In the genomic region with DNA sequence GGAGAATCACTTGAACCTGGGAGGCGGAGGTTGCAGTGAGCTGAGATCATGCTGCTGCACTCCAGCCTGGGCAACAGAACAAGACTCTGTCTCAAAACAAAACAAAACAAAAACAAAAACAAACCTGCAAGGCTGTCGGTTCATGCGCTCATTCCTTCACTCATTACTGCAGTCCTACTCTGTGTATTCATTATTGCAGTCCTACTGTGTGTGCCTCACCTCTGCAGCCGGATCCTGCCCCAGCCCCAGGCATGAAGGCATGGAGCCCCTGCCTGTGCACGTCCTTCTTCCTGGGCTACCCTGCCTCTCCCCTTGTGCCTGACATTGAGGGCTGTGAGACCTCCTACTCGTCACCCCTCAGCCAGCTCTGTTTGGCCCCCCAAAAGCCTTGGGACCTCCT, we compare ENCODE assay signal across 17 cellular contexts. TPM values are rescaled to one million over a fixed set of nuclear protein-coding genes. Genes with fewer than 3 reads are reported as not detected.
DNase-seq lines count a peak whose midpoint lies in the region; ATAC-seq, FAIRE-seq and TF ChIP-seq lines count a peak whose summit lies in the region.
"Had no signal": no experiment of that assay in that cellular context is flagged by ENCODE, and none has a peak within 500 bp of the region (broad histone marks: within the 10 kb centered on the region; RNA-seq: fewer than 3 reads in every experiment).

No MANE protein-coding gene starts in this region.

- H3K14ac ChIP-seq in H1 (ENCODE audit: insufficient read length): no peak overlapping the region

- POLR2A ChIA-PET in H1 (lab: Charles Lee; ENCODE audit: partially characterized antibody): no interaction called here

- 0 out of 2 replicates have a peak overlapping the region, but pooled peaks have one; percentile 35 for H2BK12ac ChIP-seq in H1 (ENCODE audit: low read depth, low read length)

- no peak overlapping the region for H2BK120ac ChIP-seq in H1 (replicated peaks; ENCODE audit: low read depth, low read length)

- TF ChIP-seq POLR2A in H1 (IDR thresholded peaks at IDR 0.05; ENCODE audit: control extremely low read depth in 1 of 2, low read depth in 2 of 2, low read length in 2 of 2): no peak

- H3K9me2 ChIP-seq in MM.1S (replicated peaks; ENCODE audit: insufficient read depth, low read length): no peaks in the 10 kb centered on the region

- no peak overlapping the region for H3K4me3 Mint-ChIP-seq in activated T-cell treated with anti-CD3 and anti-CD28 coated beads, Interleukin-2, amount 50 U/mL, for 72 hours
- H3K4me3 Mint-ChIP-seq: CD8-positive, alpha-beta memory T cell; HFFc6 had no signal

- DNase-seq in activated T-cell treated with anti-CD3 and anti-CD28 coated beads, Interleukin-2, amount 50 U/mL, for 72 hours: no peak
- DNase-seq in activated T-cell treated with anti-CD3 and anti-CD28 coated beads for 4 hours: no peak
- no peak for DNase-seq in MM.1S
- no peak for DNase-seq in H1 (ENCODE audit: low read depth in 1 of 2, low spot score in 2 of 2)
- DNase-seq in osteoblast (ENCODE audit: insufficient read length, low spot score, missing footprints): peak; percentile 41
- no peak for DNase-seq in AG20443 (ENCODE audit: low spot score)

- peaks cover 3% of the 10 kb centered on the region; the same call in 1 of the 2 replicates for H3K23me2 ChIP-seq in H1 (ENCODE audit: low read depth, low read length)

- no peak overlapping the region for H4K91ac ChIP-seq in H1 (replicated peaks; ENCODE audit: insufficient read length, low read length)

- H3K4ac ChIP-seq in H1 (replicated peaks; ENCODE audit: insufficient read length, low read depth, low read length): no peak overlapping the region

- 82% methylated on average over 6 of the region's 6 CpGs; no CpG with 5 or more reads in 1 of the 2 experiments for WGBS in H1 (ENCODE audit: extremely low coverage in 1 of 2, insufficient coverage in 1 of 2, insufficient read length in 1 of 2, insufficient replicate concordance in 2 of 2, low coverage in 1 of 2, low lambda C conversion rate in 2 of 2, missing lambda C conversion rate in 1 of 2), 2 experiments

- H2BK5ac ChIP-seq in H1 (ENCODE audit: low read depth, low read length): no peak overlapping the region

- H3K9me3 Mint-ChIP-seq in activated T-cell treated with anti-CD3 and anti-CD28 coated beads, Interleukin-2, amount 50 U/mL, for 72 hours: no peaks in the 10 kb centered on the region
- H3K9me3 Mint-ChIP-seq: CD8-positive, alpha-beta memory T cell; HFFc6 had no signal

- H4K5ac ChIP-seq in H1 (ENCODE audit: insufficient read length, low read depth, low read length): no peak overlapping the region

- ATAC-seq in activated T-cell treated with anti-CD3 and anti-CD28 coated beads, Interleukin-2, amount 50 U/mL, for 72 hours (replicated peaks in 1 of 2): no peak
- ATAC-seq in GM19351 (IDR thresholded peaks at IDR 0.05; ENCODE audit: unreplicated experiment) (no peak), HG03280 (IDR thresholded peaks at IDR 0.05; ENCODE audit: unreplicated experiment) (no peak)

- no peak overlapping the region for H3K23ac ChIP-seq in H1 (ENCODE audit: insufficient read length)

- no peak overlapping the region for H2BK15ac ChIP-seq in H1 (ENCODE audit: low read length)

- H3K27me3 ChIP-seq in MM.1S (replicated peaks; ENCODE audit: insufficient read depth, low read length): no peaks in the 10 kb centered on the region; the same call in 1 of the 2 replicates
- H3K27me3 ChIP-seq in H1 (replicated peaks in 1 of 4; ENCODE audit: control insufficient read depth in 3 of 4, extremely low read depth in 1 of 4, insufficient read depth in 3 of 4, low read length in 3 of 4): no peaks in the 10 kb centered on the region
- no peaks in the 10 kb centered on the region for H3K27me3 ChIP-seq in osteoblast (ENCODE audit: insufficient read depth, low read length)
- H3K27me3 ChIP-seq: BLaER1 had no signal

- no peak for FAIRE-seq in H1 (lab: Jason Lieb, UNC)

- no peak overlapping the region for H3K18ac ChIP-seq in H1 (ENCODE audit: extremely low read depth, low read length)

- H3K27ac ChIP-seq in MM.1S (ENCODE audit: low read length) (no peak overlapping the region), H1 (ENCODE audit: low read depth, low read length) (no peak overlapping the region), osteoblast (ENCODE audit: low read depth, low read length) (no peak overlapping the region)
- H3K27ac ChIP-seq: 22Rv1, BLaER1, HL-60 had no signal

- H3K4me1 Mint-ChIP-seq in activated T-cell treated with anti-CD3 and anti-CD28 coated beads, Interleukin-2, amount 50 U/mL, for 72 hours (ENCODE audit: low read depth): no peaks in the 10 kb centered on the region
- H3K4me1 Mint-ChIP-seq: CD8-positive, alpha-beta memory T cell had no signal

- no peak overlapping the region for H4K8ac ChIP-seq in H1 (ENCODE audit: extremely low read depth, insufficient read depth, low read length)

- H4K20me1 ChIP-seq in MM.1S (ENCODE audit: insufficient read depth, low read length) (no peaks in the 10 kb centered on the region), H1 (replicated peaks in 1 of 2; ENCODE audit: control insufficient read depth in 1 of 2, insufficient read depth in 2 of 2, low read length in 2 of 2) (peaks cover 0 to 2% of the 10 kb centered on the region in 2 experiments), osteoblast (ENCODE audit: insufficient read depth, low read length) (no peaks in the 10 kb centered on the region)
- H4K20me1 ChIP-seq: BLaER1 had no signal

- no peak for TF ChIP-seq CTCF in MM.1S (IDR thresholded peaks at IDR 0.05; ENCODE audit: low read length)
- no peak for TF ChIP-seq CTCF in H1 (IDR thresholded peaks at IDR 0.05; ENCODE audit: control extremely low read depth in 1 of 3, insufficient read depth in 1 of 3, low read depth in 1 of 3, low read length in 3 of 3)
- TF ChIP-seq CTCF in osteoblast (IDR thresholded peaks at IDR 0.05; ENCODE audit: extremely low read depth, low read depth, low read length): no peak

- no peak for TF ChIP-seq RAD21 in H1 (IDR thresholded peaks at IDR 0.05 in 1 of 2, conservative IDR thresholded peaks at IDR 0.05 in 1 of 2; ENCODE audit: low read depth in 2 of 2, low read length in 2 of 2)

- H2AFZ ChIP-seq in MM.1S (ENCODE audit: low read length) (0 out of 2 replicates have a peak overlapping the region, but pooled peaks have one; percentile 55), H1 (ENCODE audit: low read length) (no peak overlapping the region), osteoblast (ENCODE audit: low read length) (no peak overlapping the region)

- H3K4me3 ChIP-seq in MM.1S (ENCODE audit: low read length) (no peak overlapping the region), H1 (ENCODE audit: extremely low read depth in 1 of 4, insufficient read depth in 2 of 4, low read depth in 3 of 4, low read length in 4 of 4) (no peak overlapping the region), osteoblast (ENCODE audit: insufficient read depth, low read length) (no peak overlapping the region)
- H3K4me3 ChIP-seq: BLaER1 had no signal

- TF ChIP-seq EP300 in H1 (IDR thresholded peaks at IDR 0.05; ENCODE audit: borderline replicate concordance in 1 of 2, low read depth in 2 of 2, low read length in 2 of 2): no peak

- no peaks in the 10 kb centered on the region for H3K36me3 ChIP-seq in MM.1S (replicated peaks; ENCODE audit: insufficient read depth, low read length)
- no peaks in the 10 kb centered on the region for H3K36me3 ChIP-seq in H1 (ENCODE audit: control insufficient read depth in 2 of 4, insufficient read depth in 4 of 4, low read length in 3 of 4)
- no peaks in the 10 kb centered on the region for H3K36me3 ChIP-seq in osteoblast (ENCODE audit: insufficient read depth, low read length)
- H3K36me3 ChIP-seq: BLaER1 had no signal

- no peak overlapping the region for H2AK5ac ChIP-seq in H1 (ENCODE audit: low read depth, low read length)

- H3K9ac ChIP-seq in MM.1S (ENCODE audit: low read length) (no peak overlapping the region), H1 (replicated peaks in 1 of 4; ENCODE audit: extremely low read depth in 1 of 4, low read depth in 3 of 4, low read length in 3 of 4) (no peak overlapping the region)
- H3K9ac ChIP-seq: BLaER1 had no signal

- peak overlapping the region; percentile 68; the same call in 1 of the 2 replicates for H3K4me2 ChIP-seq in MM.1S (ENCODE audit: low read depth, low read length)
- H3K4me2 ChIP-seq in H1 (ENCODE audit: insufficient read depth in 1 of 2, low read depth in 2 of 2, low read length in 2 of 2): no peak overlapping the region
- H3K4me2 ChIP-seq in osteoblast (ENCODE audit: insufficient read depth, low read length): no peak overlapping the region
- H3K4me2 ChIP-seq: BLaER1 had no signal

- no peaks in the 10 kb centered on the region for H3K36me3 Mint-ChIP-seq in activated T-cell treated with anti-CD3 and anti-CD28 coated beads, Interleukin-2, amount 50 U/mL, for 72 hours (ENCODE audit: insufficient read depth in 2 of 2)
- H3K36me3 Mint-ChIP-seq: CD8-positive, alpha-beta memory T cell had no signal

- no peaks in the 10 kb centered on the region for H3K4me1 ChIP-seq in MM.1S (ENCODE audit: low read length)
- no peaks in the 10 kb centered on the region; a peak in 2 of 7 replicates for H3K4me1 ChIP-seq in H1 (replicated peaks in 1 of 4; ENCODE audit: control insufficient read depth in 3 of 4, insufficient read depth in 4 of 4, low read length in 3 of 4)
- H3K4me1 ChIP-seq in osteoblast (ENCODE audit: insufficient read depth, low read length): no peaks in the 10 kb centered on the region

- 0 out of 2 replicates have a peak overlapping the region, but pooled peaks have one; percentile 48 for H2BK20ac ChIP-seq in H1 (ENCODE audit: low read length)

- no peak overlapping the region for H3K56ac ChIP-seq in H1 (replicated peaks; ENCODE audit: insufficient read length, low read depth, low read length)

- H3K79me2 ChIP-seq in MM.1S (ENCODE audit: low read length) (no peaks in the 10 kb centered on the region), H1 (ENCODE audit: control insufficient read depth in 1 of 2, insufficient read depth in 2 of 2, low read length in 2 of 2) (no peaks in the 10 kb centered on the region), osteoblast (ENCODE audit: insufficient read depth, low read length) (no peaks in the 10 kb centered on the region)

- H3F3A ChIP-seq in MM.1S (ENCODE audit: insufficient read depth, low read length): no peaks in the 10 kb centered on the region

- no peaks in the 10 kb centered on the region for H3K27me3 Mint-ChIP-seq in activated T-cell treated with anti-CD3 and anti-CD28 coated beads, Interleukin-2, amount 50 U/mL, for 72 hours (ENCODE audit: low read depth)
- H3K27me3 Mint-ChIP-seq: CD8-positive, alpha-beta memory T cell had no signal

- CTCF ChIA-PET in H1 (lab: Charles Lee; ENCODE audit: partially characterized antibody): interaction anchor here (0.7 to 3.0 kb wide), 25 partner anchors 9 to 299 kb away, joined by 3 to 22 read pairs (median 4); no protein-coding TSS in a partner anchor

- peak overlapping the region; percentile 25 for H3K27ac Mint-ChIP-seq in activated T-cell treated with anti-CD3 and anti-CD28 coated beads, Interleukin-2, amount 50 U/mL, for 72 hours
- H3K27ac Mint-ChIP-seq: CD8-positive, alpha-beta memory T cell; HFFc6 had no signal

- no peaks in the 10 kb centered on the region for H3K79me1 ChIP-seq in H1 (ENCODE audit: low read depth, low read length)

- H3K9me3 ChIP-seq in MM.1S (replicated peaks; ENCODE audit: insufficient read depth, low read length) (no peaks in the 10 kb centered on the region), H1 (ENCODE audit: insufficient read depth in 2 of 2, low read depth in 1 of 2, low read length in 1 of 2) (no peaks in the 10 kb centered on the region), osteoblast (ENCODE audit: low read depth, low read length) (no peaks in the 10 kb centered on the region)
- H3K9me3 ChIP-seq: BLaER1, Caco-2 had no signal

RNA-seq across cellular contexts. Expression of a gene that starts 57.6 kb away (rescaled TPM):
- total RNA-seq in activated T-cell treated with anti-CD3 and anti-CD28 coated beads, Interleukin-2, amount 50 U/mL, for 72 hours: not detected
- 0.15 TPM in 1 of 2 replicates, not detected in the other for total RNA-seq in H1 (2021; fragmentation: NEBNext Ultra II Directional; extraction: Animal tissue kit (Norgen Biotek cat#: 25700))
- polyA plus RNA-seq in H1 (2011; rRNA removed): 0.05 and 0.14 TPM in 2 replicates
- 0.17 TPM for polyA plus RNA-seq in H1 (2011; cell fraction: cytosol; rRNA removed)
- 0.68 TPM for polyA plus RNA-seq in H1 (2011; cell fraction: nucleus; rRNA removed)
- 0.13 to 0.36 TPM (median 0.23 TPM) in 4 replicates for polyA plus RNA-seq in H1 (2012, experiment 1 of 2)
- polyA plus RNA-seq in H1 (2012, experiment 2 of 2): not detected
- polyA plus RNA-seq in H1 (2013, experiment 1 of 2): 0.02 TPM
- polyA plus RNA-seq in H1 (2013, experiment 2 of 2): not detected
- polyA minus RNA-seq in H1 (2011; rRNA and poly(A)+ RNA removed): not detected in 2 replicates
- polyA minus RNA-seq in H1 (2011; cell fraction: cytosol; rRNA and poly(A)+ RNA removed): not detected
- not detected for polyA minus RNA-seq in H1 (2011; cell fraction: nucleus; rRNA and poly(A)+ RNA removed)
- total RNA-seq in osteoblast: not detected in 2 replicates
- total RNA-seq: A673; Caco-2; CD8-positive, alpha-beta memory T cell; Daoy; H4; HFFc6 had no signal
- polyA plus RNA-seq: CD8-positive, alpha-beta memory T cell had no signal
